Comparison of ENCODE assay signal across 30 cellular contexts in the genomic region with DNA sequence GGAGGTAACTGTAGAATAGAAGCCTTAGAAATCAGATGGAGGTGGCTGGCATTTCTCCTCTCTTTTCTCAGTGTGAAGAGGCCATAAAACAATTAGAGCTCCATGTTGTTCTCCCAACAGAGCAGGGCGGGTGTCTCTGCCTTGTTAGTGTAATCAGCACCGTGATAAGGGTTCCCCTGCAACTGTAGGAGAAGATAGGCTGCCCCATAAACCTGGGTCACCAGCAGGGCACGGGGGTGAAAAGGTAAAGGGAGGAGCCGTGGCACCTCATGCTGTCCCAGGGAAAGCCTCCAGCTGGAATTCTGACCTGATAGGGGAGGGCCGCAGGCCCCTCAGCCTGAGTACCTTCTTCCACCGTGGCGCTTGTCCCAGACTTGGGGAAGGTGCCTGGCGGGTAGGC.
A peak's percentile ranks its signal among the peaks of the same experiment; 100 is the strongest.
DNase-seq lines count a peak whose midpoint lies in the region; ATAC-seq, FAIRE-seq and TF ChIP-seq lines count a peak whose summit lies in the region.
"Had no signal": no experiment of that assay in that cellular context is flagged by ENCODE, and none has a peak within 500 bp of the region (broad histone marks: within the 10 kb centered on the region; RNA-seq: fewer than 3 reads in every experiment).

No MANE protein-coding gene starts in this region.

- no peaks in the 10 kb centered on the region for H3K36me3 ChIP-seq in HUES64 (ENCODE audit: insufficient read depth, low read length)
- no peaks in the 10 kb centered on the region for H3K36me3 ChIP-seq in endodermal cell (ENCODE audit: control insufficient read depth, insufficient read depth, low read length)
- H3K36me3 ChIP-seq: ascending aorta, cardiac muscle cell, esophagus squamous epithelium, MG63, ovary, tibial nerve had no signal

- no peaks in the 10 kb centered on the region for H3K36me3 Mint-ChIP-seq in endodermal cell (ENCODE audit: low read depth)
- H3K36me3 Mint-ChIP-seq in progenitor cell of endocrine pancreas (ENCODE audit: insufficient read depth): no peaks in the 10 kb centered on the region
- H3K36me3 Mint-ChIP-seq: activated naive CD8-positive, alpha-beta T cell treated with anti-CD3 and anti-CD28 coated beads, Interleukin-2, amount 10 ng/mL, durations not matched to agents 7 days and 5 days; natural killer cell had no signal

- TF ChIP-seq CTCF in endodermal cell (conservative IDR thresholded peaks at IDR 0.05): no peak
- no peak for TF ChIP-seq CTCF in progenitor cell of endocrine pancreas (IDR thresholded peaks at IDR 0.05; ENCODE audit: unreplicated experiment)

- H3K4me3 Mint-ChIP-seq in endodermal cell (no peak overlapping the region), progenitor cell of endocrine pancreas (ENCODE audit: low read depth) (no peak overlapping the region)
- H3K4me3 Mint-ChIP-seq: activated CD4-positive, alpha-beta T cell treated with anti-CD3 and anti-CD28 coated beads for 36 hours; natural killer cell had no signal

- FAIRE-seq in GM12892 (lab: Jason Lieb, UNC): peak; percentile 17
- FAIRE-seq: frontal cortex had no signal

- H3K27ac ChIP-seq in HUES64 (ENCODE audit: low read depth, low read length) (peak overlapping the region; percentile 60; the same call in 1 of the 2 replicates), endodermal cell (ENCODE audit: low read depth, low read length) (no peak overlapping the region)
- H3K27ac ChIP-seq: ascending aorta, C4-2B, cardiac muscle cell, esophagus squamous epithelium, ovary, RWPE1, SK-N-MC had no signal

- H3K4me1 Mint-ChIP-seq in endodermal cell (peaks cover 58% of the 10 kb centered on the region), progenitor cell of endocrine pancreas (ENCODE audit: low read depth) (peaks cover 35% of the 10 kb centered on the region)
- H3K4me1 Mint-ChIP-seq: activated CD4-positive, alpha-beta T cell treated with anti-CD3 and anti-CD28 coated beads for 36 hours; natural killer cell had no signal

- H3K9ac ChIP-seq in HUES64 (ENCODE audit: low read depth, low read length) (no peak overlapping the region), endodermal cell (ENCODE audit: extremely low read depth, low read length, poor library complexity, severe bottlenecking) (no peak overlapping the region)

- no peak for TF ChIP-seq POLR2A in GM12892 (IDR thresholded peaks at IDR 0.05; ENCODE audit: low read depth, low read length)

- no peak overlapping the region for H3K4me3 ChIP-seq in HUES64 (ENCODE audit: low read length)
- H3K4me3 ChIP-seq in endodermal cell (ENCODE audit: low read length): peak overlapping the region; percentile 15
- H3K4me3 ChIP-seq: ascending aorta, cardiac muscle cell, esophagus squamous epithelium, MG63, ovary, SK-N-MC, tibial nerve had no signal

- H3K9me3 ChIP-seq in HUES64 (ENCODE audit: insufficient read depth, low read depth, low read length) (no peaks in the 10 kb centered on the region), endodermal cell (ENCODE audit: control insufficient read depth, low read length) (no peaks in the 10 kb centered on the region)
- H3K9me3 ChIP-seq: ascending aorta, esophagus squamous epithelium, MG63, ovary had no signal

- H3K27me3 ChIP-seq in HUES64 (ENCODE audit: insufficient read depth, low read length) (no peaks in the 10 kb centered on the region), endodermal cell (ENCODE audit: control insufficient read depth, insufficient read depth, low read length, poor library complexity, severe bottlenecking) (peaks cover 42% of the 10 kb centered on the region)
- H3K27me3 ChIP-seq: ascending aorta, cardiac muscle cell, MG63, ovary, tibial nerve had no signal

- H3K4me1 ChIP-seq in HUES64 (ENCODE audit: insufficient read depth, low read length): peaks cover 27% of the 10 kb centered on the region
- H3K4me1 ChIP-seq in endodermal cell (ENCODE audit: control insufficient read depth, insufficient read depth, low read length): peaks cover 11% of the 10 kb centered on the region
- H3K4me1 ChIP-seq: ascending aorta, esophagus squamous epithelium, tibial nerve had no signal

- H3K9me3 Mint-ChIP-seq in endodermal cell: no peaks in the 10 kb centered on the region
- H3K9me3 Mint-ChIP-seq in progenitor cell of endocrine pancreas (ENCODE audit: low read depth): no peaks in the 10 kb centered on the region
- H3K9me3 Mint-ChIP-seq: H9, natural killer cell had no signal

- 61% methylated on average over 8 of the region's 8 CpGs for WGBS in HUES64
- WGBS in endodermal cell (ENCODE audit: insufficient coverage in 1 of 2, insufficient read length in 1 of 2), 2 experiments: 50 to 61% methylated on average over 5 to 8 of the region's 8 CpGs

- no peak overlapping the region for H3K27ac Mint-ChIP-seq in endodermal cell
- peak overlapping the region; percentile 41 for H3K27ac Mint-ChIP-seq in progenitor cell of endocrine pancreas
- H3K27ac Mint-ChIP-seq: activated CD4-positive, alpha-beta T cell treated with anti-CD3 and anti-CD28 coated beads for 36 hours; activated naive CD8-positive, alpha-beta T cell treated with anti-CD3 and anti-CD28 coated beads, Interleukin-2, amount 10 ng/mL, durations not matched to agents 7 days and 5 days; natural killer cell had no signal

- no peak for ATAC-seq in GM18867 (IDR thresholded peaks at IDR 0.05; ENCODE audit: unreplicated experiment)
- no peak for ATAC-seq in GM19324 (IDR thresholded peaks at IDR 0.05; ENCODE audit: low FRiP score, unreplicated experiment)
- ATAC-seq: activated CD4-positive, alpha-beta T cell treated with anti-CD3 and anti-CD28 coated beads for 36 hours; left cardiac atrium; natural killer cell had no signal

- no peak for DNase-seq in GM12892 (ENCODE audit: insufficient read length)
- DNase-seq in endodermal cell: peak; percentile 67
- DNase-seq in progenitor cell of endocrine pancreas (ENCODE audit: low spot score, unreplicated experiment): no peak
- no peak for DNase-seq in NCI-H446 (lab: John Stamatoyannopoulos, UW)
- DNase-seq: activated CD4-positive, alpha-beta T cell treated with anti-CD3 and anti-CD28 coated beads for 36 hours; activated effector memory CD4-positive, alpha-beta T cell treated with Interleukin-2 at 50 U/mL for 16 hours; activated naive CD8-positive, alpha-beta T cell treated with anti-CD3 and anti-CD28 coated beads, Interleukin-2, amount 10 ng/mL, durations not matched to agents 7 days and 5 days; esophagus squamous epithelium; H9; KG1; left cardiac atrium; MG63; natural killer cell; NCI-H1417; NCI-H2081 treated with DMSO at 0.1 percent for 48 hours; NCI-H226; NCI-H748 treated with DMSO at 0.1 percent for 48 hours; ovary; retina; stimulated activated CD4-positive, alpha-beta T cell treated with anti-CD3 and anti-CD28 coated beads, Interleukin-2, amount 100 ng/mL, for 24 hours had no signal

- H3K27me3 Mint-ChIP-seq in endodermal cell (ENCODE audit: insufficient read depth) (peaks cover 31% of the 10 kb centered on the region), progenitor cell of endocrine pancreas (peaks cover 4% of the 10 kb centered on the region)
